ENCODE assay signal across 7 cellular contexts in genomic region chr6:108482559-108482958, GRCh38.
"Had no signal": no experiment of that assay in that cellular context is flagged by ENCODE, and none has a peak within 500 bp of the region (broad histone marks: within the 10 kb centered on the region; RNA-seq: fewer than 3 reads in every experiment).

No MANE protein-coding gene starts in this region.

- H3K4me3 ChIP-seq: GM12878 had no signal

- FAIRE-seq: GM12878, GM12891, GM12892, GM18507, GM19239 had no signal

- ATAC-seq: GM12878 had no signal

- DNase-seq: GDM1, GF-D8 had no signal
